In the genomic region with DNA sequence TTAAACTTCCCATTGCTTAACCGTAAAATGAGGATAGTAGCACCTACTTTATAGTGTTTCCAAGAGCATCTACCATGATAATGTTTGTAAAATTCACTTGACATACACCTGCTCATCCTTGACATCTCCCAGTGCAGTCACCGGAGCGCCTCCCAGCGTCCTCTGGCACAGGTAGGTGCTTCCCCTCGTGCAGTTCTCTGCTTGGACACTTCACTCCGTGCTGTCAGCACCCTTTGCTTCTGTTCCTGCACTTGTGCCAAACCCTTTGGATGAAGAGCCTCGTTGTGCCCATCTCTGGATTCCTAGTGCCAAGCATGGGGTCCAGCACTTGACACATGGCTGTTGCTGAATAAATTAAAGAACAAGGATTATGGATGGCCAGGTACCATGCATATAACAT, we compare ENCODE assay signal across 26 cellular contexts.
"Had no signal": no experiment of that assay in that cellular context is flagged by ENCODE, and none has a peak within 500 bp of the region (broad histone marks: within the 10 kb centered on the region; RNA-seq: fewer than 3 reads in every experiment).

No MANE protein-coding gene starts in this region.

- H3K27ac Mint-ChIP-seq: activated CD8-positive, alpha-beta T cell treated with anti-CD3 and anti-CD28 coated beads for 36 hours; activated naive CD4-positive, alpha-beta T cell treated with anti-CD3 and anti-CD28 coated beads, Interleukin-2, amount 10 ng/mL, durations not matched to agents 7 days and 5 days; activated naive CD8-positive, alpha-beta T cell treated with anti-CD3 and anti-CD28 coated beads for 36 hours; activated T-cell treated with anti-CD3 and anti-CD28 coated beads, Interleukin-2, amount 50 U/mL, for 72 hours; activated T-helper 2 cell treated with anti-CD3 and anti-CD28 coated beads, Interferon-gamma antibody, Interleukin-2, Interleukin-4, amounts not matched to agents 10 μg/mL and 5 μg/mL and 100 μg/mL, durations not matched to agents 14 hours and 24 hours and 36 hours had no signal

- H3K4me3 ChIP-seq: breast epithelium, SJSA1 had no signal

- H3K4me1 ChIP-seq: SJSA1 had no signal

- H3K27ac ChIP-seq: SJSA1 had no signal

- H3K4me3 Mint-ChIP-seq: activated CD8-positive, alpha-beta T cell treated with anti-CD3 and anti-CD28 coated beads for 36 hours; activated naive CD4-positive, alpha-beta T cell treated with anti-CD3 and anti-CD28 coated beads, Interleukin-2, amount 10 ng/mL, durations not matched to agents 7 days and 5 days; activated naive CD8-positive, alpha-beta T cell treated with anti-CD3 and anti-CD28 coated beads for 36 hours; activated T-cell treated with anti-CD3 and anti-CD28 coated beads, Interleukin-2, amount 50 U/mL, for 72 hours had no signal

- H3K9me3 ChIP-seq: breast epithelium, SJSA1 had no signal

- H3K9me3 Mint-ChIP-seq: activated CD8-positive, alpha-beta T cell treated with anti-CD3 and anti-CD28 coated beads for 36 hours had no signal

- H3K27me3 ChIP-seq: breast epithelium, SJSA1 had no signal

- DNase-seq: activated CD4-positive, alpha-beta T cell treated with anti-CD3 and anti-CD28 coated beads for 4 hours; activated CD8-positive, alpha-beta memory T cell treated with anti-CD3 and anti-CD28 coated beads, Interleukin-2, amount 50 U/mL, for 4 hours; activated CD8-positive, alpha-beta T cell treated with anti-CD3 and anti-CD28 coated beads for 36 hours; activated gamma-delta T cell treated with Interleukin-2 at 50 U/mL for 16 hours; activated naive CD4-positive, alpha-beta T cell treated with anti-CD3 and anti-CD28 coated beads, Interleukin-2, amount 10 ng/mL, durations not matched to agents 7 days and 5 days; activated naive CD8-positive, alpha-beta T cell treated with anti-CD3 and anti-CD28 coated beads for 36 hours; activated T-cell treated with anti-CD3 and anti-CD28 coated beads, Interleukin-2, amount 50 U/mL, for 72 hours; central memory CD4-positive, alpha-beta T cell; IMR-90; Kasumi-1; KBM-7; NCI-H1105 treated with DMSO at 0.1 percent for 48 hours; NCI-H1694; NCI-H2081; NCI-H2171; NCI-H2227 treated with DMSO at 0.1 percent for 48 hours; NCI-H446 treated with DMSO at 0.1 percent for 48 hours; NCI-H69; NK-92 treated with Interleukin-12 subunit alpha and Interleukin-12 subunit beta, amount 100 ng/mL, for 24 hours; OCI-M1; RPMI8226; SHP77; SW 1271 had no signal

- H3K36me3 ChIP-seq: breast epithelium, SJSA1 had no signal

- H3K27me3 Mint-ChIP-seq: activated CD8-positive, alpha-beta T cell treated with anti-CD3 and anti-CD28 coated beads for 36 hours; activated naive CD4-positive, alpha-beta T cell treated with anti-CD3 and anti-CD28 coated beads, Interleukin-2, amount 10 ng/mL, durations not matched to agents 7 days and 5 days; activated naive CD8-positive, alpha-beta T cell treated with anti-CD3 and anti-CD28 coated beads for 36 hours had no signal
